12 cellular contexts compared by ENCODE assay signal in the genomic region with DNA sequence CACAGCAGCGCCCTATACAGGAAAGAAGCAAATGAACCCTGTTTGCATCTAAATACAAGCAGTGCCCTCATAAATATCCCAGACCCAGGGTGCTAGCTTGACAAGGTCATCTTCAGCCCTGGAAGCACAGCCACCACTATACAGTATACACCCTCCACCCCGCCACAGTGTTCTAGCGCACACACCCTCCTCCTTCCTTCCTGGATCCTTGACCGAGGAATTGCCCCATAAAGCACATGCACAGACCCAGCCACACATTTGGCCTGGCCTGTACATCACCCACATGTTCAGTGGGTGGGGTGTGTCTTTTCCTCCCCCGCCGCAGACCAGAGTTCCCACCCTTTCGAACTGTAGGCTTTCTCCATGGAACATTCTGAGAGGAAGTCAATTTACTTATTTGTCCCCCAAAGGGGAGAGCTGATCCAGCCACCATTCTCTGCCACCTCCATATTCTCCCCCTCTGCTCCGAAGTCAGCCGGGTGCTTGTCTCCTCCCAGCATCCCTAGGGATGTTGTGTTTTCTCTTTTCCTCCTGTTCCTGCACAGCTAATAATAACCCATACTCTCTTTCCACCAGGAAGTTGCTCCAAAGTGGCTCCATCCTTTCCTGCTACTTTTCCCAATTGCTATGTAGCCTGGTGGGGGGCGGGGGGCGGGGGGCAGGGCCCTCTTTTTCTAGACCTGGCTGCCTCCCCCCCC. TPM values are rescaled to one million over a fixed set of nuclear protein-coding genes. Genes with fewer than 3 reads are reported as not detected.
DNase-seq lines count a peak whose midpoint lies in the region; FAIRE-seq and TF ChIP-seq lines count a peak whose summit lies in the region.
"Had no signal": no experiment of that assay in that cellular context is flagged by ENCODE, and none has a peak within 500 bp of the region (broad histone marks: within the 10 kb centered on the region; RNA-seq: fewer than 3 reads in every experiment).

No MANE protein-coding gene starts in this region.

- no peak for FAIRE-seq in kidney (lab: Jason Lieb, UNC)
- FAIRE-seq: TTC549 had no signal

- H3K36me3 ChIP-seq in kidney (ENCODE audit: control insufficient read depth in 1 of 2, insufficient read depth in 2 of 2, low read length in 2 of 2) (no peaks in the 10 kb centered on the region), testis (ENCODE audit: low read depth, missing control alignments) (no peaks in the 10 kb centered on the region)

- DNase-seq in T-helper 1 cell: no peak
- DNase-seq in activated CD4-positive, alpha-beta memory T cell treated with anti-CD3 and anti-CD28 coated beads, Interleukin-2, amount 10 ng/mL, durations not matched to agents 7 days and 5 days: no peak
- peak; percentile 74 for DNase-seq in kidney
- DNase-seq in testis: peak; percentile 48
- no peak for DNase-seq in GOT3 (lab: John Stamatoyannopoulos, UW)
- no peak for DNase-seq in kidney glomerular epithelial cell (lab: John Stamatoyannopoulos, UW)
- DNase-seq in NCI-H2081 (lab: John Stamatoyannopoulos, UW): no peak
- DNase-seq: foreskin keratinocyte, NCI-H524 treated with DMSO at 0.1 percent for 48 hours had no signal

- no peaks in the 10 kb centered on the region for H3K9me3 ChIP-seq in kidney (ENCODE audit: control insufficient read depth in 1 of 2, low read length in 2 of 2)
- H3K9me3 ChIP-seq in testis: no peaks in the 10 kb centered on the region

- H3K9me3 Mint-ChIP-seq in T-helper 1 cell treated with Interleukin-12 subunit alpha and Interleukin-12 subunit beta and Interleukin-4 antibody, amounts not matched to agents 30 μg/mL and 1 μg/mL, for 36 hours: no peaks in the 10 kb centered on the region
- no peaks in the 10 kb centered on the region for H3K9me3 Mint-ChIP-seq in activated CD4-positive, alpha-beta memory T cell treated with anti-CD3 and anti-CD28 coated beads, Interleukin-2, amount 10 ng/mL, durations not matched to agents 7 days and 5 days
- H3K9me3 Mint-ChIP-seq: nephron had no signal

- H3K27ac ChIP-seq in kidney (ENCODE audit: low read depth in 2 of 2, low read length in 2 of 2) (no peak overlapping the region), testis (no peak overlapping the region)
- H3K27ac ChIP-seq: foreskin keratinocyte had no signal

- H3K9ac ChIP-seq in kidney (ENCODE audit: low read length in 2 of 2): no peak overlapping the region

- TF ChIP-seq CTCF in kidney (IDR thresholded peaks at IDR 0.05; ENCODE audit: borderline replicate concordance, extremely low read depth, insufficient read depth) (no peak), testis (IDR thresholded peaks at IDR 0.05) (no peak)

- WGBS in testis, 2 donors: 57 to 69% methylated on average over 11 of the region's 11 CpGs

- no peaks in the 10 kb centered on the region for H3K27me3 Mint-ChIP-seq in T-helper 1 cell treated with Interleukin-12 subunit alpha and Interleukin-12 subunit beta and Interleukin-4 antibody, amounts not matched to agents 30 μg/mL and 1 μg/mL, for 36 hours (ENCODE audit: low read depth)
- no peaks in the 10 kb centered on the region for H3K27me3 Mint-ChIP-seq in activated CD4-positive, alpha-beta memory T cell treated with anti-CD3 and anti-CD28 coated beads, Interleukin-2, amount 10 ng/mL, durations not matched to agents 7 days and 5 days

- CTCF ChIA-PET in activated CD4-positive, alpha-beta memory T cell treated with anti-CD3 and anti-CD28 coated beads, Interleukin-2, amount 10 ng/mL, durations not matched to agents 7 days and 5 days (lab: Charles Lee): interaction anchor here (0.7 to 3.3 kb wide), 2 partner anchors 10 to 36 kb away, joined by 4 to 9 read pairs; no protein-coding TSS in a partner anchor

- POLR2A ChIA-PET in activated CD4-positive, alpha-beta memory T cell treated with anti-CD3 and anti-CD28 coated beads, Interleukin-2, amount 10 ng/mL, durations not matched to agents 7 days and 5 days (lab: Charles Lee): interaction anchor here (1.6 to 5.9 kb wide), 4 partner anchors 11 to 144 kb away, joined by 6 to 72 read pairs (median 20); a partner anchor contains a TSS

- H3K4me1 ChIP-seq in kidney (ENCODE audit: control insufficient read depth in 1 of 2, insufficient read depth in 1 of 2, low read depth in 1 of 2, low read length in 2 of 2): peaks cover 0 to 14% of the 10 kb centered on the region in 2 donors
- H3K4me1 ChIP-seq in testis: peaks cover 3% of the 10 kb centered on the region
- H3K4me1 ChIP-seq: foreskin keratinocyte had no signal

- peaks cover 66% of the 10 kb centered on the region for H3K36me3 Mint-ChIP-seq in T-helper 1 cell treated with Interleukin-12 subunit alpha and Interleukin-12 subunit beta and Interleukin-4 antibody, amounts not matched to agents 30 μg/mL and 1 μg/mL, for 36 hours (ENCODE audit: low read depth)
- H3K36me3 Mint-ChIP-seq in activated CD4-positive, alpha-beta memory T cell treated with anti-CD3 and anti-CD28 coated beads, Interleukin-2, amount 10 ng/mL, durations not matched to agents 7 days and 5 days (ENCODE audit: low read depth): peaks cover 73% of the 10 kb centered on the region

- H3K4me3 ChIP-seq in kidney (ENCODE audit: low read length in 2 of 2) (no peak overlapping the region), testis (no peak overlapping the region)

- TF ChIP-seq POLR2A in testis (IDR thresholded peaks at IDR 0.05): no peak

- peak overlapping the region; percentile 83 for H3K27ac Mint-ChIP-seq in T-helper 1 cell treated with Interleukin-12 subunit alpha and Interleukin-12 subunit beta and Interleukin-4 antibody, amounts not matched to agents 30 μg/mL and 1 μg/mL, for 36 hours
- H3K27ac Mint-ChIP-seq in activated CD4-positive, alpha-beta memory T cell treated with anti-CD3 and anti-CD28 coated beads, Interleukin-2, amount 10 ng/mL, durations not matched to agents 7 days and 5 days: peak overlapping the region; percentile 85
- H3K27ac Mint-ChIP-seq: nephron had no signal

- peak overlapping the region; percentile 73 for H3K4me3 Mint-ChIP-seq in T-helper 1 cell treated with Interleukin-12 subunit alpha and Interleukin-12 subunit beta and Interleukin-4 antibody, amounts not matched to agents 30 μg/mL and 1 μg/mL, for 36 hours
- H3K4me3 Mint-ChIP-seq in activated CD4-positive, alpha-beta memory T cell treated with anti-CD3 and anti-CD28 coated beads, Interleukin-2, amount 10 ng/mL, durations not matched to agents 7 days and 5 days: peak overlapping the region; percentile 13
- H3K4me3 Mint-ChIP-seq: nephron had no signal

- peaks cover 68% of the 10 kb centered on the region for H3K4me1 Mint-ChIP-seq in T-helper 1 cell treated with Interleukin-12 subunit alpha and Interleukin-12 subunit beta and Interleukin-4 antibody, amounts not matched to agents 30 μg/mL and 1 μg/mL, for 36 hours (ENCODE audit: low read depth)
- H3K4me1 Mint-ChIP-seq in activated CD4-positive, alpha-beta memory T cell treated with anti-CD3 and anti-CD28 coated beads, Interleukin-2, amount 10 ng/mL, durations not matched to agents 7 days and 5 days: peaks cover 74% of the 10 kb centered on the region

- no peaks in the 10 kb centered on the region for H3K27me3 ChIP-seq in testis

- intact Hi-C loops in kidney (cut with DNase I): no loop called here
- intact Hi-C loops in testis (cut with DNase I; ENCODE audit: low total_unique reads): no loop called here

RNA-seq across cellular contexts. Expression of a gene that starts 6.6 kb away (rescaled TPM):
- 10 to 100 TPM; 46.3 to 48.2 TPM for total RNA-seq in activated CD4-positive, alpha-beta memory T cell treated with anti-CD3 and anti-CD28 coated beads, Interleukin-2, amount 10 ng/mL, durations not matched to agents 7 days and 5 days
- total RNA-seq in kidney: 18.3 TPM
- 17.1 TPM for polyA plus RNA-seq in kidney (ENCODE audit: insufficient read depth, low read depth, low replicate concordance)
- total RNA-seq in testis: 1 to 10 TPM in 1 of 2 donors, under 1 TPM in 1; 0.87 to 2.2 TPM
- polyA plus RNA-seq in testis (ENCODE audit: insufficient read depth, low read depth, low replicate concordance): 3.9 TPM
- total RNA-seq: foreskin keratinocyte had no signal
- polyA plus RNA-seq: foreskin keratinocyte had no signal

RNA-seq across cellular contexts. Expression of a gene that starts 6.7 kb away (rescaled TPM):
- total RNA-seq in activated CD4-positive, alpha-beta memory T cell treated with anti-CD3 and anti-CD28 coated beads, Interleukin-2, amount 10 ng/mL, durations not matched to agents 7 days and 5 days: 10 to 100 TPM; 22.7 to 23.8 TPM
- 4.7 TPM for total RNA-seq in kidney
- polyA plus RNA-seq in kidney (ENCODE audit: insufficient read depth, low read depth, low replicate concordance): 8.3 TPM
- under 1 TPM in 1 of 2 donors, not detected in 1; 0.68 TPM for total RNA-seq in testis
- 2.2 TPM for polyA plus RNA-seq in testis (ENCODE audit: insufficient read depth, low read depth, low replicate concordance)
- total RNA-seq: foreskin keratinocyte had no signal
- polyA plus RNA-seq: foreskin keratinocyte had no signal

RNA-seq across cellular contexts. Expression of a gene that starts 13.5 kb away (rescaled TPM):
- total RNA-seq in activated CD4-positive, alpha-beta memory T cell treated with anti-CD3 and anti-CD28 coated beads, Interleukin-2, amount 10 ng/mL, durations not matched to agents 7 days and 5 days: not detected
- total RNA-seq in kidney (0.22 TPM), testis (100 to 1,000 TPM in 1 of 2 donors, 10 to 100 TPM in 1; 35.4 to 138 TPM)
- polyA plus RNA-seq in kidney (ENCODE audit: insufficient read depth, low read depth, low replicate concordance) (1.5 TPM), testis (ENCODE audit: insufficient read depth, low read depth, low replicate concordance) (99.5 TPM)

Comparison
In these comparisons a context has a peak if more than half of its experiments do, and no peak if none do; other contexts are left out.
1. DNase-seq: peak in kidney (single experiment) and testis (single experiment); none in T-helper 1 cell (0 of 5), activated CD4-positive, alpha-beta memory T cell treated with anti-CD3 and anti-CD28 coated beads, Interleukin-2, amount 10 ng/mL, durations not matched to agents 7 days and 5 days (single experiment), GOT3 (single experiment), kidney glomerular epithelial cell (single experiment) and NCI-H2081 (0 of 2).
2. RNA of a gene that starts 13.5 kb away (total RNA-seq): 35.4 to 138 TPM in testis; 0.22 TPM in kidney (single experiment) and not detected in activated CD4-positive, alpha-beta memory T cell treated with anti-CD3 and anti-CD28 coated beads, Interleukin-2, amount 10 ng/mL, durations not matched to agents 7 days and 5 days; every median in the first group is over 10 times any median in the second.